Comparison of ENCODE assay signal across 10 cellular contexts in the genomic region with DNA sequence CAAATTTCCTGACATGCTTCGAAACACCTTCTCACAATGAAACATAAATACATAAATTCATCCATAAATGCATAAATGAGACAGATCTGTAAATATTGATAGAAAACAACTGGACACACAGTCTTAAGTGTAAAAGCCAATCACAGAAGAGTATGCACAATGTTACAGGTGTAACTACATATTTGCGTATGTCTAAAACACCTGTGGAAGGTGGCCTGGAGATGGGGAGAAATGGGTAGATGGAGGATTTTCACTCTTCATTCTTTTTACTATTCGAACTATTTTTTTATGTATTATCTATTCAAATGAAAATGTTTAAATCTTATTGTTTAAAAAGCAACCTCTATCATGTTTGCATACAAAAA. TPM values are rescaled to one million over a fixed set of nuclear protein-coding genes. Genes with fewer than 3 reads are reported as not detected.
DNase-seq lines count a peak whose midpoint lies in the region; ATAC-seq, FAIRE-seq and TF ChIP-seq lines count a peak whose summit lies in the region.
"Had no signal": no experiment of that assay in that cellular context is flagged by ENCODE, and none has a peak within 500 bp of the region (broad histone marks: within the 10 kb centered on the region; RNA-seq: fewer than 3 reads in every experiment).

No MANE protein-coding gene starts in this region.

- H3K9me3 Mint-ChIP-seq in activated naive CD8-positive, alpha-beta T cell treated with anti-CD3 and anti-CD28 coated beads for 36 hours, result no peaks in the 10 kb centered on the region

- TF ChIP-seq POLR2A in upper lobe of left lung (IDR thresholded peaks at IDR 0.05), result no peak

- ATAC-seq in Right ventricle myocardium inferior, result no peak
- ATAC-seq in left lung, result no peak
- ATAC-seq in upper lobe of left lung (ENCODE audit: low FRiP score in 2 of 2), result no peak

- FAIRE-seq in RCC 7860 (lab: Jason Lieb, UNC), result no peak

- no peak for TF ChIP-seq CTCF in left ventricle myocardium inferior (IDR thresholded peaks at IDR 0.05; ENCODE audit: borderline replicate concordance)
- no peak for TF ChIP-seq CTCF in left lung (IDR thresholded peaks at IDR 0.05)
- TF ChIP-seq CTCF in upper lobe of left lung (IDR thresholded peaks at IDR 0.05), result no peak

- H3K27me3 Mint-ChIP-seq in activated naive CD8-positive, alpha-beta T cell treated with anti-CD3 and anti-CD28 coated beads for 36 hours, result peaks cover 32% of the 10 kb centered on the region

- H3K27ac ChIP-seq in left ventricle myocardium inferior (replicated peaks) (peak overlapping the region; percentile 91), left lung (peak overlapping the region; percentile 71 to 78), upper lobe of left lung (peak overlapping the region in 1 of 4 donors; percentile 88)
- H3K27ac ChIP-seq: ovary had no signal

- H3K4me3 Mint-ChIP-seq in activated naive CD8-positive, alpha-beta T cell treated with anti-CD3 and anti-CD28 coated beads for 36 hours, result peak overlapping the region; percentile 86

- DNase-seq in left ventricle myocardium inferior (no peak), Right ventricle myocardium inferior (ENCODE audit: missing footprints) (no peak), left lung (no peak), upper lobe of left lung (no peak), RCC 7860 (ENCODE audit: low spot score) (no peak), HAP-1 (ENCODE audit: low spot score in 2 of 2) (no peak), NCI-H446 (lab: John Stamatoyannopoulos, UW) (no peak)
- no peak for DNase-seq in activated naive CD8-positive, alpha-beta T cell treated with anti-CD3 and anti-CD28 coated beads for 36 hours

- TF ChIP-seq EP300 in upper lobe of left lung (IDR thresholded peaks at IDR 0.05), result no peak

- H3K4me3 ChIP-seq in left ventricle myocardium inferior, result peak overlapping the region; percentile 78
- H3K4me3 ChIP-seq in left lung, result peak overlapping the region in 1 of 2 donors; percentile 54
- peak overlapping the region in 3 of 4 donors; percentile 51 to 64 (median 63) for H3K4me3 ChIP-seq in upper lobe of left lung
- H3K4me3 ChIP-seq in HAP-1, result no peak overlapping the region

- no peak overlapping the region for H3K27ac Mint-ChIP-seq in activated naive CD8-positive, alpha-beta T cell treated with anti-CD3 and anti-CD28 coated beads for 36 hours

- peaks cover 24% of the 10 kb centered on the region for H3K4me1 Mint-ChIP-seq in activated naive CD8-positive, alpha-beta T cell treated with anti-CD3 and anti-CD28 coated beads for 36 hours

- H3K4me1 ChIP-seq in left ventricle myocardium inferior, result peaks cover 27% of the 10 kb centered on the region
- peaks cover 0 to 31% of the 10 kb centered on the region in 2 donors for H3K4me1 ChIP-seq in left lung
- peaks cover 7 to 11% (median 9%) of the 10 kb centered on the region in 4 donors for H3K4me1 ChIP-seq in upper lobe of left lung
- H3K4me1 ChIP-seq in HAP-1, result peaks cover 17% of the 10 kb centered on the region; the same call in 1 of the 2 replicates

- H3K36me3 ChIP-seq in left ventricle myocardium inferior, result no peaks in the 10 kb centered on the region
- H3K36me3 ChIP-seq in left lung, result no peaks in the 10 kb centered on the region
- H3K36me3 ChIP-seq in upper lobe of left lung, result no peaks in the 10 kb centered on the region
- no peaks in the 10 kb centered on the region for H3K36me3 ChIP-seq in HAP-1 (replicated peaks)
- H3K36me3 ChIP-seq: ovary had no signal

- no peaks in the 10 kb centered on the region for H3K27me3 ChIP-seq in left ventricle myocardium inferior (ENCODE audit: low read depth)
- H3K27me3 ChIP-seq in left lung, result peaks cover 0 to 49% of the 10 kb centered on the region in 2 donors
- no peaks in the 10 kb centered on the region for H3K27me3 ChIP-seq in upper lobe of left lung
- peaks cover 12% of the 10 kb centered on the region for H3K27me3 ChIP-seq in HAP-1 (ENCODE audit: low read depth)
- H3K27me3 ChIP-seq: ovary, SJSA1 had no signal

- intact Hi-C loops in left ventricle myocardium inferior (cut with micrococcal nuclease) (no loop called here), Right ventricle myocardium inferior (cut with DNase I) (no loop called here), left lung (cut with DNase I) (no loop called here)

- WGBS in upper lobe of left lung, 2 donors, result 71 to 77% methylated on average over 3 of the region's 3 CpGs

- no peaks in the 10 kb centered on the region for H3K36me3 Mint-ChIP-seq in activated naive CD8-positive, alpha-beta T cell treated with anti-CD3 and anti-CD28 coated beads for 36 hours

- H3K9me3 ChIP-seq in left ventricle myocardium inferior (replicated peaks) (no peaks in the 10 kb centered on the region), left lung (no peaks in the 10 kb centered on the region), upper lobe of left lung (no peaks in the 10 kb centered on the region), HAP-1 (no peaks in the 10 kb centered on the region)
- H3K9me3 ChIP-seq: ovary, SJSA1 had no signal

- in situ Hi-C loops in HAP-1 (cut with MboI; ENCODE audit: low sequenced_read_pairs), result no loop called here

RNA-seq across cellular contexts. Expression of gene IQUB, which starts 0.9 kb away (rescaled TPM):
- 0.38 TPM for total RNA-seq in left ventricle myocardium inferior
- 0.54 TPM for total RNA-seq in Right ventricle myocardium inferior
- total RNA-seq in activated naive CD8-positive, alpha-beta T cell treated with anti-CD3 and anti-CD28 coated beads for 36 hours, result under 1 TPM in 1 of 2 experiments, not detected in 1; 0.06 TPM
- 1 to 10 TPM in 1 of 2 donors, under 1 TPM in 1; 0.87 to 1.3 TPM for total RNA-seq in left lung
- total RNA-seq in upper lobe of left lung, result 10 to 100 TPM in 1 of 6 donors, 1 to 10 TPM in 3, under 1 TPM in 2; 0.66 to 19.7 (median 2.0) TPM

RNA-seq across cellular contexts. Expression of gene NDUFA5, which starts 24.1 kb away (rescaled TPM):
- total RNA-seq in left ventricle myocardium inferior, result 378 TPM
- 307 TPM for total RNA-seq in Right ventricle myocardium inferior
- 10 to 100 TPM; 67.8 to 70.8 TPM for total RNA-seq in activated naive CD8-positive, alpha-beta T cell treated with anti-CD3 and anti-CD28 coated beads for 36 hours
- 10 to 100 TPM; 55.2 to 66.6 TPM for total RNA-seq in left lung
- total RNA-seq in upper lobe of left lung, result 10 to 100 TPM; 11.5 to 65.8 (median 43.0) TPM
